26 cellular contexts compared by ENCODE assay signal in genomic region chr17:80479246-80479566, GRCh38. TPM values are rescaled to one million over a fixed set of nuclear protein-coding genes. Genes with fewer than 3 reads are reported as not detected.
DNase-seq lines count a peak whose midpoint lies in the region; ATAC-seq, FAIRE-seq and TF ChIP-seq lines count a peak whose summit lies in the region.
"Had no signal": no experiment of that assay in that cellular context is flagged by ENCODE, and none has a peak within 500 bp of the region (broad histone marks: within the 10 kb centered on the region; RNA-seq: fewer than 3 reads in every experiment).

No MANE protein-coding gene starts in this region.

- no peaks in the 10 kb centered on the region for H3K9me3 Mint-ChIP-seq in activated T-cell treated with anti-CD3 and anti-CD28 coated beads, Interleukin-2, amount 50 U/mL, for 72 hours
- no peaks in the 10 kb centered on the region for H3K9me3 Mint-ChIP-seq in activated T-cell treated with anti-CD3 and anti-CD28 coated beads, Interleukin-2, amount 50 U/mL, for 4 hours
- H3K9me3 Mint-ChIP-seq in GM23338: no peaks in the 10 kb centered on the region; the same call in 1 of the 3 replicates
- H3K9me3 Mint-ChIP-seq in nephron progenitor cell: no peaks in the 10 kb centered on the region
- H3K9me3 Mint-ChIP-seq: activated naive CD4-positive, alpha-beta T cell treated with anti-CD3 and anti-CD28 coated beads for 36 hours; stimulated activated effector memory CD8-positive, alpha-beta T cell treated with anti-CD3 and anti-CD28 coated beads, Interleukin-12 subunit alpha, Interleukin-12 subunit beta, amount 100 ng/mL, for 72 hours had no signal

- H3K9me2 ChIP-seq in GM23338 (ENCODE audit: insufficient read depth): no peaks in the 10 kb centered on the region

- H2AFZ ChIP-seq in GM23338 (peak overlapping the region; percentile 91), K562 (ENCODE audit: low read depth, low read length) (no peak overlapping the region)

- peak overlapping the region; percentile 84 for H3K4me2 ChIP-seq in GM23338
- H3K4me2 ChIP-seq in K562 (ENCODE audit: insufficient read depth, low read length): no peak overlapping the region
- H3K4me2 ChIP-seq: A549 had no signal

- H3K27ac Mint-ChIP-seq in activated T-cell treated with anti-CD3 and anti-CD28 coated beads, Interleukin-2, amount 50 U/mL, for 72 hours: no peak overlapping the region
- H3K27ac Mint-ChIP-seq in GM23338 (no peak overlapping the region), nephron progenitor cell (no peak overlapping the region)
- H3K27ac Mint-ChIP-seq: activated naive CD4-positive, alpha-beta T cell treated with anti-CD3 and anti-CD28 coated beads for 36 hours; stimulated activated effector memory CD8-positive, alpha-beta T cell treated with anti-CD3 and anti-CD28 coated beads, Interleukin-12 subunit alpha, Interleukin-12 subunit beta, amount 100 ng/mL, for 72 hours had no signal

- POLR2A ChIA-PET in K562 (lab: Yijun Ruan, JAX): interaction anchor here (0.6 to 0.7 kb wide), 2 partner anchors 21 to 390 kb away, joined by 3 read pairs; no protein-coding TSS in a partner anchor

- in situ Hi-C loops in K562 (cut with MboI): no loop called here

- FAIRE-seq in K562 (lab: Jason Lieb, UNC): no peak
- FAIRE-seq: A549, astrocyte, D721Med had no signal

- H3K27me3 ChIP-seq in GM23338 (ENCODE audit: insufficient read depth): peaks cover 83% of the 10 kb centered on the region
- peaks cover 25 to 93% of the 10 kb centered on the region in 2 experiments; a peak in 4 of 5 replicates for H3K27me3 ChIP-seq in K562 (ENCODE audit: control insufficient read depth in 2 of 2, insufficient read depth in 2 of 2, low read length in 2 of 2)

- BruUV-seq in K562 (replicated peaks; lab: Mats Ljungman, UMichigan): no TSS peak

- H3K9ac ChIP-seq in K562 (ENCODE audit: insufficient read depth in 1 of 2, low read depth in 2 of 2, low read length in 2 of 2): no peak overlapping the region

- peak overlapping the region; percentile 46 to 63 for H3K4me3 Mint-ChIP-seq in activated T-cell treated with anti-CD3 and anti-CD28 coated beads, Interleukin-2, amount 50 U/mL, for 72 hours
- no peak overlapping the region for H3K4me3 Mint-ChIP-seq in activated T-cell treated with anti-CD3 and anti-CD28 coated beads, Interleukin-2, amount 50 U/mL, for 4 hours
- H3K4me3 Mint-ChIP-seq in GM23338 (peak overlapping the region; percentile 59), nephron progenitor cell (peak overlapping the region; percentile 52)
- H3K4me3 Mint-ChIP-seq: activated naive CD4-positive, alpha-beta T cell treated with anti-CD3 and anti-CD28 coated beads for 36 hours; stimulated activated effector memory CD8-positive, alpha-beta T cell treated with anti-CD3 and anti-CD28 coated beads, Interleukin-12 subunit alpha, Interleukin-12 subunit beta, amount 100 ng/mL, for 72 hours had no signal

- CTCF ChIA-PET in K562 (lab: Yijun Ruan, JAX; ENCODE audit: low intra/inter-chr PET ratio): interaction anchor here (2.0 kb wide), 1 partner anchor 96 kb away, joined by 7 read pairs; no protein-coding TSS in a partner anchor

- TF ChIP-seq CTCF in GM23338 (conservative IDR thresholded peaks at IDR 0.05; ENCODE audit: low read depth in 2 of 2): no peak
- no peak for TF ChIP-seq CTCF in K562 (IDR thresholded peaks at IDR 0.05 in 2 of 3, conservative IDR thresholded peaks at IDR 0.05 in 1 of 3; ENCODE audit: insufficient read depth in 2 of 3, low read depth in 1 of 3, low read length in 3 of 3)
- TF ChIP-seq CTCF in nephron progenitor cell (IDR thresholded peaks at IDR 0.05): no peak

- H3K4me1 ChIP-seq in GM23338 (ENCODE audit: insufficient read depth) (peaks cover 7% of the 10 kb centered on the region; the same call in 1 of the 2 replicates), K562 (replicated peaks in 1 of 2; ENCODE audit: control insufficient read depth in 2 of 2, insufficient read depth in 2 of 2, low read length in 2 of 2) (peaks cover 0 to 64% of the 10 kb centered on the region in 2 experiments; a peak in 3 of 5 replicates)
- H3K4me1 ChIP-seq: HAP-1 had no signal

- H3K27me3 Mint-ChIP-seq in activated T-cell treated with anti-CD3 and anti-CD28 coated beads, Interleukin-2, amount 50 U/mL, for 72 hours (ENCODE audit: low read depth): peaks cover 60% of the 10 kb centered on the region
- H3K27me3 Mint-ChIP-seq in activated T-cell treated with anti-CD3 and anti-CD28 coated beads, Interleukin-2, amount 50 U/mL, for 4 hours (ENCODE audit: low read depth): peaks cover 63% of the 10 kb centered on the region
- H3K27me3 Mint-ChIP-seq in GM23338 (ENCODE audit: insufficient read depth, low read depth, poor library complexity) (peaks cover 69% of the 10 kb centered on the region), nephron progenitor cell (ENCODE audit: low read depth, poor library complexity) (peaks cover 82% of the 10 kb centered on the region)

- H3K4me3 ChIP-seq in GM23338: peak overlapping the region; percentile 60
- H3K4me3 ChIP-seq in K562: no peak overlapping the region
- H3K4me3 ChIP-seq: A549, HAP-1, MG63, SJSA1, skin epidermis had no signal

- H3K79me2 ChIP-seq in GM23338 (replicated peaks; ENCODE audit: insufficient read depth): no peaks in the 10 kb centered on the region
- H3K79me2 ChIP-seq in K562 (ENCODE audit: control insufficient read depth, insufficient read depth, low read length): no peaks in the 10 kb centered on the region

- TF ChIP-seq EP300 in K562 (IDR thresholded peaks at IDR 0.05; ENCODE audit: low read length): no peak

- H3K9me1 ChIP-seq in K562 (ENCODE audit: control insufficient read depth, insufficient read depth, low read length): no peaks in the 10 kb centered on the region

- no peak for DNase-seq in activated T-cell treated with anti-CD3 and anti-CD28 coated beads, Interleukin-2, amount 50 U/mL, for 72 hours
- DNase-seq in activated T-cell treated with anti-CD3 and anti-CD28 coated beads, Interleukin-2, amount 50 U/mL, for 4 hours: no peak
- DNase-seq in GM23338 (ENCODE audit: low spot score): no peak
- no peak for DNase-seq in K562 (ENCODE audit: extremely low read depth in 1 of 4, low spot score in 3 of 4)
- DNase-seq in nephron progenitor cell: no peak
- no peak for DNase-seq in stimulated activated naive CD4-positive, alpha-beta T cell treated with Interleukin-2 at 50 U/mL for 16 hours (lab: John Stamatoyannopoulos, UW)
- DNase-seq: activated naive CD4-positive, alpha-beta T cell treated with anti-CD3 and anti-CD28 coated beads for 36 hours; cerebellar nuclear complex; EL; MG63; NCI-H1436; NCI-H510A treated with DMSO at 0.1 percent for 48 hours; NK-92 treated with Interleukin-12 subunit alpha and Interleukin-12 subunit beta, amount 100 ng/mL, for 24 hours; psoas muscle; stimulated activated CD4-positive, alpha-beta T cell treated with anti-CD3 and anti-CD28 coated beads, Interleukin-2, amount 100 ng/mL, for 24 hours; WERI-Rb-1 had no signal

- H4K20me1 ChIP-seq in GM23338 (replicated peaks; ENCODE audit: insufficient read depth) (0 out of 2 replicates have a peak, but pooled peaks cover 5% of the 10 kb centered on the region), K562 (replicated peaks; ENCODE audit: control insufficient read depth, insufficient read depth, low read length) (peaks cover 10% of the 10 kb centered on the region)

- ATAC-seq in activated T-cell treated with anti-CD3 and anti-CD28 coated beads, Interleukin-2, amount 50 U/mL, for 72 hours (replicated peaks in 1 of 2): no peak
- ATAC-seq in activated T-cell treated with anti-CD3 and anti-CD28 coated beads, Interleukin-2, amount 50 U/mL, for 4 hours: no peak
- ATAC-seq in GM23338 (no peak), K562 (no peak), HG03139 (IDR thresholded peaks at IDR 0.05; ENCODE audit: unreplicated experiment) (no peak), GM18867 (IDR thresholded peaks at IDR 0.05; ENCODE audit: unreplicated experiment) (no peak)
- ATAC-seq: A549; Panc1; stimulated activated effector memory CD8-positive, alpha-beta T cell treated with anti-CD3 and anti-CD28 coated beads, Interleukin-12 subunit alpha, Interleukin-12 subunit beta, amount 100 ng/mL, for 72 hours had no signal

- no peaks in the 10 kb centered on the region for H3K9me3 ChIP-seq in K562 (replicated peaks; ENCODE audit: control insufficient read depth, insufficient read depth, low read depth, low read length)
- H3K9me3 ChIP-seq: A549, HAP-1, MG63, psoas muscle had no signal

- no peaks in the 10 kb centered on the region for H3K36me3 Mint-ChIP-seq in activated T-cell treated with anti-CD3 and anti-CD28 coated beads, Interleukin-2, amount 50 U/mL, for 72 hours (ENCODE audit: insufficient read depth in 2 of 2)
- no peaks in the 10 kb centered on the region for H3K36me3 Mint-ChIP-seq in activated T-cell treated with anti-CD3 and anti-CD28 coated beads, Interleukin-2, amount 50 U/mL, for 4 hours (ENCODE audit: insufficient read depth)
- H3K36me3 Mint-ChIP-seq in GM23338 (ENCODE audit: low read depth): peaks cover 3% of the 10 kb centered on the region; the same call in 1 of the 3 replicates
- H3K36me3 Mint-ChIP-seq in nephron progenitor cell (ENCODE audit: low read depth): no peaks in the 10 kb centered on the region

- TF ChIP-seq POLR2A in K562 (conservative IDR thresholded peaks at IDR 0.05): no peak

- H3K36me3 ChIP-seq in GM23338 (ENCODE audit: insufficient read depth) (no peaks in the 10 kb centered on the region), K562 (ENCODE audit: control insufficient read depth, insufficient read depth, low read length) (no peaks in the 10 kb centered on the region)
- H3K36me3 ChIP-seq: HAP-1, MG63, SJSA1 had no signal

- 26% methylated on average over 9 of the region's 9 CpGs for WGBS in K562 (ENCODE audit: insufficient coverage, low coverage, missing lambda C conversion rate)

- H3F3A ChIP-seq in GM23338 (replicated peaks; ENCODE audit: low read depth): no peaks in the 10 kb centered on the region

- TF ChIP-seq RAD21 in K562 (CRISPR knock-in tag; conservative IDR thresholded peaks at IDR 0.05 in 1 of 2, IDR thresholded peaks at IDR 0.05 in 1 of 2): no peak

- intact Hi-C loops in K562 (cut with micrococcal nuclease): no loop called here

- H3K27ac ChIP-seq in GM23338 (ENCODE audit: low read depth) (no peak overlapping the region), K562 (ENCODE audit: extremely low read depth, low read depth, low read length) (no peak overlapping the region)
- H3K27ac ChIP-seq: psoas muscle, SJSA1, skin epidermis had no signal

- peaks cover 9% of the 10 kb centered on the region for H3K4me1 Mint-ChIP-seq in activated T-cell treated with anti-CD3 and anti-CD28 coated beads, Interleukin-2, amount 50 U/mL, for 72 hours (ENCODE audit: low read depth)
- peaks cover 17% of the 10 kb centered on the region for H3K4me1 Mint-ChIP-seq in activated T-cell treated with anti-CD3 and anti-CD28 coated beads, Interleukin-2, amount 50 U/mL, for 4 hours (ENCODE audit: low read depth)
- peaks cover 29% of the 10 kb centered on the region for H3K4me1 Mint-ChIP-seq in GM23338
- peaks cover 12% of the 10 kb centered on the region for H3K4me1 Mint-ChIP-seq in nephron progenitor cell

RNA-seq across cellular contexts. Expression of gene NPTX1, which starts 2.8 kb away (rescaled TPM):
- 1 to 10 TPM in 1 of 2 donors, under 1 TPM in 1; 0.83 to 6.1 TPM for total RNA-seq in activated T-cell treated with anti-CD3 and anti-CD28 coated beads, Interleukin-2, amount 50 U/mL, for 72 hours
- total RNA-seq in activated T-cell treated with anti-CD3 and anti-CD28 coated beads, Interleukin-2, amount 50 U/mL, for 4 hours: 10 to 100 TPM; 14.0 to 22.2 (median 21.4) TPM
- total RNA-seq in GM23338 (2014; rRNA removed; shearing (Covaris generic)): 20.1 and 20.5 TPM in 2 replicates
- polyA plus RNA-seq in GM23338 (2016; fragmentation: Nextera tagmentation; extraction: Ambion mirVana) (3.4 and 4.1 TPM in 2 replicates), K562 (2011; rRNA removed) (not detected in 2 replicates), K562 (2014; fragmentation: Illumina TruSeq; extraction: Trizol) (not detected in 2 replicates), K562 (2014; fragmentation: Nextera tagmentation; extraction: Ambion mirVana) (not detected), K562 (2014; rRNA removed) (not detected in 2 replicates)
- total RNA-seq in K562 (2011; cell fraction: chromatin; rRNA removed; ENCODE audit: low replicate concordance): not detected in 2 replicates
- total RNA-seq in K562 (2011; cell fraction: nucleolus; rRNA removed): not detected in 2 replicates
- not detected in 2 replicates for total RNA-seq in K562 (2011; cell fraction: nucleoplasm; rRNA removed)
- total RNA-seq in K562 (2014; rRNA removed) (not detected in 2 replicates), K562 (2014; rRNA removed; fragmentation: Illumina TruSeq; extraction: Trizol) (not detected in 2 replicates), K562 (2015; rRNA removed; fragmentation: Illumina TruSeq; extraction: Trizol) (not detected in 2 replicates), K562 (2021) (0.04 TPM in 1 of 2 replicates, not detected in the other)
- polyA plus RNA-seq in K562 (2011; cell fraction: cytosol; rRNA removed): not detected in 2 replicates
- 0.03 TPM in 1 of 2 replicates, not detected in the other for polyA plus RNA-seq in K562 (2011; cell fraction: nucleus; rRNA removed)
- not detected in 2 replicates for polyA plus RNA-seq in K562 (2012)
- polyA minus RNA-seq in K562 (2011; rRNA and poly(A)+ RNA removed): not detected in 2 replicates
- polyA minus RNA-seq in K562 (2011; cell fraction: cytosol; rRNA and poly(A)+ RNA removed): 0.19 TPM in 1 of 2 replicates, not detected in the other
- polyA minus RNA-seq in K562 (2011; cell fraction: nucleus; rRNA and poly(A)+ RNA removed): under 0.01 TPM in 1 of 2 replicates, not detected in the other
